In the genomic region with DNA sequence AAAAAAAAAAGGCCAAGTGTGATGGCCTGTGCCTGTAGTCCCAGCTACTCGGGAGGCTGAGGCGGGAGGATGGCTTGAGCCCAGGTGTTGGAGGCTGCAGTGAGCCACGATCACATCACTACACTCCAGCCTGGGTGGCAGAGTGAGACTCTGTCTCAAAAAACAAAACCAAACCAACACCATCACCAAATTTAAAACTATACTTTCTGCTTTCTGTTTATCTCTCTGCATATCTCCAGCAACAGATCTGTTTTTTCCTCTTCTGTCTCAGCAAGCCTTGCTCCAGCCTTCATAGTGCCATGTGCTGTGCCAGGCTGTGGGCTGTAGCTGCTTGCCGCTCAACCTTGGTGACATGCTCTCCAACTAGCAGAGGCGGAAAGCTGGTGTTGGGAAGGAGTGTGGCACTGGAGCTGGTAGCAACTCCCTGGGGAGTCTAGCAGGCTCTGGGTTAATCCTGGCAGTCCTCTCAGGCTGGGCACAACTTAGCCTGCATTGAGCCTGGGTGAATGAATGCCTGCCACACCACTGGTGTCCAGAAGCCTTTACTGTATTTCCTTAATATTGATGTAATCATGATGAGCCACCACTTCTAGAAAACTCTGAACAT, we compare ENCODE assay signal across 21 cellular contexts.
A peak's percentile ranks its signal among the peaks of the same experiment; 100 is the strongest.
DNase-seq lines count a peak whose midpoint lies in the region; ATAC-seq and TF ChIP-seq lines count a peak whose summit lies in the region.
"Had no signal": no experiment of that assay in that cellular context is flagged by ENCODE, and none has a peak within 500 bp of the region (broad histone marks: within the 10 kb centered on the region; RNA-seq: fewer than 3 reads in every experiment).

No MANE protein-coding gene starts in this region.

- POLR2A ChIA-PET in CD4-positive, alpha-beta memory T cell (lab: Charles Lee; ENCODE audit: partially characterized antibody): no interaction called here

- peaks cover 23 to 40% (median 33%) of the 10 kb centered on the region in 4 donors for H3K4me1 Mint-ChIP-seq in CD4-positive, alpha-beta memory T cell
- H3K4me1 Mint-ChIP-seq in endothelial cell (ENCODE audit: unreplicated experiment): peaks cover 18% of the 10 kb centered on the region

- H3K9me3 ChIP-seq in CD4-positive, alpha-beta memory T cell (ENCODE audit: control insufficient read depth in 1 of 2, low read length in 2 of 2): no peaks in the 10 kb centered on the region
- no peaks in the 10 kb centered on the region for H3K9me3 ChIP-seq in thymus (ENCODE audit: control insufficient read depth)

- no peak overlapping the region for H3K4me3 Mint-ChIP-seq in CD4-positive, alpha-beta memory T cell
- no peak overlapping the region for H3K4me3 Mint-ChIP-seq in endothelial cell (ENCODE audit: unreplicated experiment)

- H3K27me3 ChIP-seq in CD4-positive, alpha-beta memory T cell (ENCODE audit: insufficient read depth, low read length): no peaks in the 10 kb centered on the region
- no peaks in the 10 kb centered on the region for H3K27me3 ChIP-seq in thymus (ENCODE audit: control insufficient read depth, insufficient read depth)

- no peak overlapping the region for H3K27ac ChIP-seq in CD4-positive, alpha-beta memory T cell (ENCODE audit: low read depth, low read length)
- peak overlapping the region; percentile 42 for H3K27ac ChIP-seq in thymus (ENCODE audit: low read depth)
- H3K27ac ChIP-seq: KMS-11, RWPE1, SK-N-MC had no signal

- no peak for ATAC-seq in HG02678 (IDR thresholded peaks at IDR 0.05; ENCODE audit: unreplicated experiment)

- no peaks in the 10 kb centered on the region for H3K9me3 Mint-ChIP-seq in CD4-positive, alpha-beta memory T cell
- H3K9me3 Mint-ChIP-seq in endothelial cell (ENCODE audit: unreplicated experiment): no peaks in the 10 kb centered on the region

- H3K4me3 ChIP-seq in CD4-positive, alpha-beta memory T cell (ENCODE audit: low read length in 2 of 2): no peak overlapping the region
- no peak overlapping the region for H3K4me3 ChIP-seq in thymus (ENCODE audit: low read length)
- H3K4me3 ChIP-seq: SK-N-MC had no signal

- no peak for TF ChIP-seq CTCF in endothelial cell (IDR thresholded peaks at IDR 0.05; ENCODE audit: unreplicated experiment)

- no peaks in the 10 kb centered on the region for H3K27me3 Mint-ChIP-seq in CD4-positive, alpha-beta memory T cell
- H3K27me3 Mint-ChIP-seq in endothelial cell (ENCODE audit: unreplicated experiment): peaks cover 13% of the 10 kb centered on the region

- peaks cover 28% of the 10 kb centered on the region for H3K4me1 ChIP-seq in CD4-positive, alpha-beta memory T cell (ENCODE audit: insufficient read depth, low read length)
- H3K4me1 ChIP-seq in thymus (ENCODE audit: control insufficient read depth, insufficient read depth, low read length): peaks cover 22% of the 10 kb centered on the region

- H3K27ac Mint-ChIP-seq in CD4-positive, alpha-beta memory T cell: peak overlapping the region in 6 of 7 donors; percentile 18 to 87 (median 34)
- H3K27ac Mint-ChIP-seq in endothelial cell (ENCODE audit: unreplicated experiment): peak overlapping the region; percentile 24

- H3K36me3 ChIP-seq in CD4-positive, alpha-beta memory T cell (ENCODE audit: insufficient read depth, low read length): no peaks in the 10 kb centered on the region
- H3K36me3 ChIP-seq in thymus (ENCODE audit: control insufficient read depth, insufficient read depth): peaks cover 16% of the 10 kb centered on the region

- intact Hi-C loops in CD4-positive, alpha-beta memory T cell (cut with micrococcal nuclease): no loop called here

- peak; percentile 18 for DNase-seq in Ammon's horn (ENCODE audit: low spot score)
- no peak for DNase-seq in CD4-positive, alpha-beta memory T cell
- DNase-seq in endothelial cell (ENCODE audit: low spot score): no peak
- no peak for DNase-seq in NCI-H510A (lab: John Stamatoyannopoulos, UW)
- no peak for DNase-seq in activated T-cell treated with anti-CD3 and anti-CD28 coated beads, Interleukin-2, amount 50 U/mL, for 48 hours
- DNase-seq: DMS 273 treated with DMSO at 0.1 percent for 48 hours; IMR-90; NCI-H1105; NCI-H146; NCI-H2029; NCI-H2227 treated with DMSO at 0.1 percent for 48 hours; NCI-H510A treated with DMSO at 0.1 percent for 48 hours; NCI-H774; NK-92 treated with Interleukin-12 subunit alpha and Interleukin-12 subunit beta, amount 100 ng/mL, for 24 hours; SHP77 treated with DMSO at 0.1 percent for 48 hours; SW 1271 had no signal

- 92% methylated on average over 5 of the region's 5 CpGs for WGBS in thymus

- CTCF ChIA-PET in CD4-positive, alpha-beta memory T cell (lab: Charles Lee; ENCODE audit: partially characterized antibody): no interaction called here

- H3K36me3 Mint-ChIP-seq in CD4-positive, alpha-beta memory T cell: peaks cover 0 to 3% of the 10 kb centered on the region in 2 donors
- peaks cover 7% of the 10 kb centered on the region for H3K36me3 Mint-ChIP-seq in endothelial cell (ENCODE audit: low read depth, unreplicated experiment)
